26 cellular contexts compared by ENCODE assay signal in genomic region chr14:93901813-93902212, GRCh38. TPM values are rescaled to one million over a fixed set of nuclear protein-coding genes. Genes with fewer than 3 reads are reported as not detected.
DNase-seq lines count a peak whose midpoint lies in the region; ATAC-seq and TF ChIP-seq lines count a peak whose summit lies in the region.
"Had no signal": no experiment of that assay in that cellular context is flagged by ENCODE, and none has a peak within 500 bp of the region (broad histone marks: within the 10 kb centered on the region; RNA-seq: fewer than 3 reads in every experiment).

No MANE protein-coding gene starts in this region.

- H3K27ac Mint-ChIP-seq in neural progenitor cell (peak overlapping the region; percentile 10), nephron progenitor cell (no peak overlapping the region)
- H3K27ac Mint-ChIP-seq: CD8-positive, alpha-beta T cell had no signal

- no peaks in the 10 kb centered on the region for H3K36me3 Mint-ChIP-seq in neural progenitor cell
- H3K36me3 Mint-ChIP-seq in nephron progenitor cell (ENCODE audit: low read depth), result no peaks in the 10 kb centered on the region
- H3K36me3 Mint-ChIP-seq: CD8-positive, alpha-beta T cell had no signal

- TF ChIP-seq CTCF in body of pancreas (IDR thresholded peaks at IDR 0.05) (no peak), neural progenitor cell (IDR thresholded peaks at IDR 0.05) (no peak), upper lobe of right lung (IDR thresholded peaks at IDR 0.05) (no peak), dorsolateral prefrontal cortex (IDR thresholded peaks at IDR 0.05 in 54 of 56, conservative IDR thresholded peaks at IDR 0.05 in 2 of 56; ENCODE audit: low read depth in 1 of 56, partially characterized antibody in 56 of 56) (no peak), nephron progenitor cell (IDR thresholded peaks at IDR 0.05) (no peak)

- H3K27ac ChIP-seq in body of pancreas, result no peak overlapping the region
- no peak overlapping the region for H3K27ac ChIP-seq in neural progenitor cell
- no peak overlapping the region for H3K27ac ChIP-seq in upper lobe of right lung
- H3K27ac ChIP-seq in dorsolateral prefrontal cortex, result no peak overlapping the region
- H3K27ac ChIP-seq: A549 had no signal

- TF ChIP-seq POLR2A in body of pancreas (IDR thresholded peaks at IDR 0.05), result no peak

- no peaks in the 10 kb centered on the region for H4K20me1 ChIP-seq in neural progenitor cell (ENCODE audit: low read depth)

- H3K4me1 Mint-ChIP-seq in neural progenitor cell, result peaks cover 15% of the 10 kb centered on the region
- peaks cover 20% of the 10 kb centered on the region for H3K4me1 Mint-ChIP-seq in nephron progenitor cell

- H3K9ac ChIP-seq in neural progenitor cell, result no peak overlapping the region
- H3K9ac ChIP-seq: SK-N-SH had no signal

- no peak overlapping the region for H3K4me2 ChIP-seq in neural progenitor cell
- H3K4me2 ChIP-seq: A549, SK-N-SH had no signal

- H3K79me2 ChIP-seq in neural progenitor cell (ENCODE audit: low read depth), result no peaks in the 10 kb centered on the region

- no peaks in the 10 kb centered on the region for H3K9me3 Mint-ChIP-seq in neural progenitor cell
- no peaks in the 10 kb centered on the region for H3K9me3 Mint-ChIP-seq in nephron progenitor cell
- H3K9me3 Mint-ChIP-seq: CD8-positive, alpha-beta T cell had no signal

- H3K4me3 Mint-ChIP-seq in neural progenitor cell (no peak overlapping the region), nephron progenitor cell (no peak overlapping the region)
- H3K4me3 Mint-ChIP-seq: CD8-positive, alpha-beta T cell had no signal

- H2AFZ ChIP-seq in neural progenitor cell (replicated peaks), result no peak overlapping the region

- 8 to 11% methylated on average over 6 of the region's 6 CpGs for WGBS in body of pancreas, 2 donors

- DNase-seq in MV-4-11 (lab: John Stamatoyannopoulos, UW), result peak; percentile 74
- DNase-seq in body of pancreas, result peak in 1 of 4 donors; percentile 16
- DNase-seq in neural progenitor cell (ENCODE audit: low spot score), result no peak
- no peak for DNase-seq in upper lobe of right lung
- no peak for DNase-seq in dorsolateral prefrontal cortex
- no peak for DNase-seq in NCI-H2227 (lab: John Stamatoyannopoulos, UW; ENCODE audit: unreplicated experiment)
- no peak for DNase-seq in nephron progenitor cell
- DNase-seq: C1 segment of cervical spinal cord; CD8-positive, alpha-beta T cell; DMS153; DND-41; Karpas-422; NCI-H1105 treated with DMSO at 0.1 percent for 48 hours; NCI-H146; NCI-H1930; NCI-H2107; NCI-H446; NCI-H524 treated with DMSO at 0.1 percent for 48 hours; NCI-H774; PC-3; SK-N-SH had no signal

- H3K9me3 ChIP-seq in body of pancreas, result no peaks in the 10 kb centered on the region
- no peaks in the 10 kb centered on the region for H3K9me3 ChIP-seq in neural progenitor cell (ENCODE audit: low read depth)
- H3K9me3 ChIP-seq in upper lobe of right lung, result no peaks in the 10 kb centered on the region
- H3K9me3 ChIP-seq: A549, SK-N-SH had no signal

- H3K4me3 ChIP-seq in body of pancreas (no peak overlapping the region), neural progenitor cell (no peak overlapping the region), upper lobe of right lung (no peak overlapping the region), dorsolateral prefrontal cortex (no peak overlapping the region)
- H3K4me3 ChIP-seq: A549 had no signal

- H3F3A ChIP-seq in neural progenitor cell (ENCODE audit: low read depth), result no peaks in the 10 kb centered on the region

- no peaks in the 10 kb centered on the region for H3K36me3 ChIP-seq in body of pancreas (replicated peaks in 1 of 2; ENCODE audit: insufficient read depth in 1 of 2, low read depth in 2 of 2)
- H3K36me3 ChIP-seq in neural progenitor cell, result no peaks in the 10 kb centered on the region
- no peaks in the 10 kb centered on the region for H3K36me3 ChIP-seq in upper lobe of right lung

- H3K27me3 Mint-ChIP-seq in neural progenitor cell (ENCODE audit: insufficient read depth, low read depth), result peaks cover 16% of the 10 kb centered on the region
- H3K27me3 Mint-ChIP-seq in nephron progenitor cell (ENCODE audit: low read depth, poor library complexity), result peaks cover 8% of the 10 kb centered on the region

- peak; percentile 61 for ATAC-seq in body of pancreas
- ATAC-seq in upper lobe of right lung, result peak; percentile 73
- ATAC-seq: A549; CD8-positive, alpha-beta T cell; HCT116; PC-3 had no signal

- H3K27me3 ChIP-seq in body of pancreas, result no peaks in the 10 kb centered on the region
- H3K27me3 ChIP-seq in neural progenitor cell, result no peaks in the 10 kb centered on the region
- peaks cover 11% of the 10 kb centered on the region for H3K27me3 ChIP-seq in upper lobe of right lung
- peaks cover 0 to 9% (median 0%) of the 10 kb centered on the region in 45 donors for H3K27me3 ChIP-seq in dorsolateral prefrontal cortex

- H3K4me1 ChIP-seq in body of pancreas (peaks cover 17% of the 10 kb centered on the region), neural progenitor cell (no peaks in the 10 kb centered on the region), upper lobe of right lung (no peaks in the 10 kb centered on the region)
- H3K4me1 ChIP-seq: A549 had no signal

- intact Hi-C loops in body of pancreas (cut with DNase I), result no loop called here
- intact Hi-C loops in upper lobe of right lung (cut with DNase I), result no loop called here
- intact Hi-C loops in dorsolateral prefrontal cortex (cut with DNase I), result no loop called here

RNA-seq across cellular contexts. Expression of gene FAM181A, which starts 25.3 kb away (rescaled TPM):
- total RNA-seq in body of pancreas (not detected), neural progenitor cell (ENCODE audit: low replicate concordance) (not detected in 2 replicates), upper lobe of right lung (3.5 TPM), dorsolateral prefrontal cortex (10 to 100 TPM in 14 of 120 experiments, 1 to 10 TPM in 106; 1.8 to 18.0 (median 6.0) TPM)
- total RNA-seq: CD8-positive, alpha-beta T cell; H4; HT-29; M059J; PC-3 had no signal
